In the genomic region with DNA sequence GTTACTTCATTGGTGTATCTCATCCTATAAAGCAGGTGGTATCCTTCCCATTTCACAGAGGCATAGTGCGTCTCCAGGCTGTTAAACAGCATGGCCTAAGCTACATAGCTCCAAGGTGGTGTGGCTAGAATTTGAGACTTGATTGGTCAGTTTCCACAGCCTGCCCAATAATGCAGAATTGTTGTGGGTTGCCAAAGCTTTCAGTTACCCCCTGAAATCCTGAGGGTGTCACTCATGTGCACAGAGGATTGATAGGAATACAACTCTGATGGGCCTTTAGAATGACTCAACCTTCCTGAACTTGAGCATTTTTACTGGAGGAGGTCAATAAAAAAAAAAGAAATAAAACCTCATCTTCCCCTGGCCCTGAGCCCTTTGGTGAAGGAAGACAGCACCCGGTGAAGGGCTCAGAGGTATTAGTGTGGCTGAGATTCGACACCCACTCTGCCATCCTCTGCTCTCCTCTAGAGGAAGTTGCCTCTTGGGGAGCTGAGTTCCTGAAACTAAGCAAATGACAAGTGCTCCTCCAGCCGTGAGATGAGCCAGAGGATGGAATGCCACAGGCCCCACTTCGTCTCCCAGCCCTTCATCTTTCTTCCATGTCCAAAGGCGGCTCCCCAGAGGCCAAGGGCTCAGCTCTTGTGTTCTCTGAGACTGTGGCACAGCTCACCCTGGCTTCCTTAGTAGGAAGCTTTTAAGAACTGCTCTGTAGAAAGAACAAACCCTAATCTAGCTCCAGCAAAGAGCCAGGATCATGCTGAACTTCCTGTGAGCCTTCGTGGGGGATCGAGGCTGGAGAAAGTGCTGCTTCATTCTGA, we compare ENCODE assay signal across 8 cellular contexts. TPM values are rescaled to one million over a fixed set of nuclear protein-coding genes. Genes with fewer than 3 reads are reported as not detected.
DNase-seq lines count a peak whose midpoint lies in the region; ATAC-seq and TF ChIP-seq lines count a peak whose summit lies in the region.

No MANE protein-coding gene starts in this region.

- no peaks in the 10 kb centered on the region for H3K36me3 Mint-ChIP-seq in effector memory CD8-positive, alpha-beta T cell (ENCODE audit: insufficient read depth)

- H3K27ac ChIP-seq in RWPE1: peak overlapping the region; percentile 58

- CTCF ChIA-PET in RWPE1 (lab: Yijun Ruan, JAX): interaction anchor here (1.1 kb wide), 1 partner anchor 8 kb away, joined by 3 read pairs; no protein-coding TSS in a partner anchor

- peak overlapping the region; percentile 100 for H3K27ac Mint-ChIP-seq in effector memory CD8-positive, alpha-beta T cell

- H3K4me1 Mint-ChIP-seq in effector memory CD8-positive, alpha-beta T cell (ENCODE audit: low read depth in 2 of 2): peaks cover 52 to 54% of the 10 kb centered on the region in 2 donors

- TF ChIP-seq CTCF in RWPE1 (conservative IDR thresholded peaks at IDR 0.05; ENCODE audit: low read depth): no peak

- no peaks in the 10 kb centered on the region for H3K9me3 Mint-ChIP-seq in effector memory CD8-positive, alpha-beta T cell

- peak overlapping the region; percentile 99 to 100 for H3K4me3 Mint-ChIP-seq in effector memory CD8-positive, alpha-beta T cell

- no peaks in the 10 kb centered on the region for H3K27me3 Mint-ChIP-seq in effector memory CD8-positive, alpha-beta T cell

- no peak for DNase-seq in activated CD4-positive, CD25-positive, alpha-beta regulatory T cell treated with anti-CD3 and anti-CD28 coated beads, Interleukin-2, amount 50 U/mL, for 72 hours
- DNase-seq in RWPE1 (ENCODE audit: low spot score) (no peak), renal cortical epithelial cell (ENCODE audit: low read depth) (peak; percentile 28), SW 1271 (lab: John Stamatoyannopoulos, UW) (no peak), COLO668 (lab: John Stamatoyannopoulos, UW; ENCODE audit: unreplicated experiment) (no peak)
- DNase-seq in effector memory CD8-positive, alpha-beta T cell: peak in 1 of 3 experiments; percentile 6

- peak; percentile 25 to 28 for ATAC-seq in activated CD4-positive, CD25-positive, alpha-beta regulatory T cell treated with anti-CD3 and anti-CD28 coated beads, Interleukin-2, amount 50 U/mL, for 24 hours
- ATAC-seq in HG02798 (IDR thresholded peaks at IDR 0.05; ENCODE audit: poor library complexity, unreplicated experiment): peak; percentile 48
- ATAC-seq in effector memory CD8-positive, alpha-beta T cell (replicated peaks): peak; percentile 40

- POLR2A ChIA-PET in RWPE1 (lab: Yijun Ruan, JAX; ENCODE audit: low non-redundant PET): interaction anchor here (0.7 kb wide), 1 partner anchor 21 kb away, joined by 3 read pairs; no protein-coding TSS in a partner anchor

RNA-seq across cellular contexts. Expression of gene ACSL5, which starts 1.0 kb away (rescaled TPM):
- 5.8 and 11.8 TPM in 2 replicates for total RNA-seq in renal cortical epithelial cell
